ENCODE assay signal across 1 cellular context in the genomic region with DNA sequence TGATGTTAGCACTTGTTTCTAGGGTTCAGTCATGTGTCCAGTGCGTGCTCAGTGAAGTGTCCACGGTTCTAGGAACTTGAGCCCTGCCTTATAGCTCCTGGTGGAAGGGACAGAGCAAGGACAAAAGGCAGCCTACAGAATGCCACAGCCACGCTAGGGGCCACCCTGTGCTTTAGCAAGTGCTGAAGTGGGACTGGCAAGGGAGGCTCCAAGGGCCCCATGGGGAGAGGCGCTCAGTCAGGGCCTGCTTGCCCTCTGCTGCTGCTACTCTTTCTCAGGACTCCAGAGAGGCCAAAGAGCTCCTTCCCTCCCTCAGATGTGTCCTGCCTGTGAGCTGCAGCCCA.
TF ChIP-seq lines count a peak whose summit lies in the region.

No MANE protein-coding gene starts in this region.

TF ChIP-seq in endothelial cell of umbilical vein, 7 proteins besides CTCF, POLR2A, EP300 and RAD21:
- TF ChIP-seq MAX (IDR thresholded peaks at IDR 0.05; ENCODE audit: insufficient read depth, insufficient read length) (no peak), POLR2AphosphoS5 (IDR thresholded peaks at IDR 0.05; ENCODE audit: insufficient read depth, low read depth, low read length) (no peak), JUN (IDR thresholded peaks at IDR 0.05; ENCODE audit: borderline replicate concordance, insufficient read depth, insufficient read length, low read depth) (no peak), EZH2 (IDR thresholded peaks at IDR 0.05; ENCODE audit: borderline replicate concordance, low read depth, low read length, severe bottlenecking) (no peak), FOS (IDR thresholded peaks at IDR 0.05; ENCODE audit: borderline replicate concordance, insufficient read depth, low read length) (no peak), MYC (IDR thresholded peaks at IDR 0.05; ENCODE audit: low read depth, low read length) (no peak), GATA2 (IDR thresholded peaks at IDR 0.05; ENCODE audit: insufficient read depth, insufficient read length, low read depth, low read length) (no peak)
